In the genomic region with DNA sequence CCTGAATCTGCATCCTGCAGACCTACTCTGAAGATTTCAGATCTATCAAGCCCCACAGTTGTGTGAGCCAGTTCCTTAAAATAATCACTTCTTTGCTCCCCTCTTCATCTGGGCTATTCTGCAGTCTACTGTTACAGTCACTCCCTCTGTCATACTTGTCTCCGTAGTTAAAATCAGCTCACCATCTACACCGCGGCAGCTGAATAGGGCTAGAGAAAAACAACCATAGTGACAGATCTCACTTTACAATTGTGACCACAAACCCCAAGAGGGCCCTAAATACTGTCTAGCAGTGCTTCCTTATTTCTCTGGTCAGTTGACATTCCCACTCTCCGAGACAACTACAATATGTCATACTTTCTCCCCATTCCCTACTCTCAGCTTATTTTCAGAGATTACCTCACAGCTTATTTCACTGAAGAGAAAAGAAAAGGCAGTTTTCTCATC, we compare ENCODE assay signal across 1 cellular context.
TF ChIP-seq lines count a peak whose summit lies in the region.

No MANE protein-coding gene starts in this region.

TF ChIP-seq in K562, 482 proteins besides CTCF, POLR2A, EP300 and RAD21 (continued from another document and continues in another):
- TF ChIP-seq, protein P1, sequence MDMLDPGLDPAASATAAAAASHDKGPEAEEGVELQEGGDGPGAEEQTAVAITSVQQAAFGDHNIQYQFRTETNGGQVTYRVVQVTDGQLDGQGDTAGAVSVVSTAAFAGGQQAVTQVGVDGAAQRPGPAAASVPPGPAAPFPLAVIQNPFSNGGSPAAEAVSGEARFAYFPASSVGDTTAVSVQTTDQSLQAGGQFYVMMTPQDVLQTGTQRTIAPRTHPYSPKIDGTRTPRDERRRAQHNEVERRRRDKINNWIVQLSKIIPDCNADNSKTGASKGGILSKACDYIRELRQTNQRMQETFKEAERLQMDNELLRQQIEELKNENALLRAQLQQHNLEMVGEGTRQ (CRISPR knock-in tag; IDR thresholded peaks at IDR 0.05), result no peak
- TF ChIP-seq, protein P2, sequence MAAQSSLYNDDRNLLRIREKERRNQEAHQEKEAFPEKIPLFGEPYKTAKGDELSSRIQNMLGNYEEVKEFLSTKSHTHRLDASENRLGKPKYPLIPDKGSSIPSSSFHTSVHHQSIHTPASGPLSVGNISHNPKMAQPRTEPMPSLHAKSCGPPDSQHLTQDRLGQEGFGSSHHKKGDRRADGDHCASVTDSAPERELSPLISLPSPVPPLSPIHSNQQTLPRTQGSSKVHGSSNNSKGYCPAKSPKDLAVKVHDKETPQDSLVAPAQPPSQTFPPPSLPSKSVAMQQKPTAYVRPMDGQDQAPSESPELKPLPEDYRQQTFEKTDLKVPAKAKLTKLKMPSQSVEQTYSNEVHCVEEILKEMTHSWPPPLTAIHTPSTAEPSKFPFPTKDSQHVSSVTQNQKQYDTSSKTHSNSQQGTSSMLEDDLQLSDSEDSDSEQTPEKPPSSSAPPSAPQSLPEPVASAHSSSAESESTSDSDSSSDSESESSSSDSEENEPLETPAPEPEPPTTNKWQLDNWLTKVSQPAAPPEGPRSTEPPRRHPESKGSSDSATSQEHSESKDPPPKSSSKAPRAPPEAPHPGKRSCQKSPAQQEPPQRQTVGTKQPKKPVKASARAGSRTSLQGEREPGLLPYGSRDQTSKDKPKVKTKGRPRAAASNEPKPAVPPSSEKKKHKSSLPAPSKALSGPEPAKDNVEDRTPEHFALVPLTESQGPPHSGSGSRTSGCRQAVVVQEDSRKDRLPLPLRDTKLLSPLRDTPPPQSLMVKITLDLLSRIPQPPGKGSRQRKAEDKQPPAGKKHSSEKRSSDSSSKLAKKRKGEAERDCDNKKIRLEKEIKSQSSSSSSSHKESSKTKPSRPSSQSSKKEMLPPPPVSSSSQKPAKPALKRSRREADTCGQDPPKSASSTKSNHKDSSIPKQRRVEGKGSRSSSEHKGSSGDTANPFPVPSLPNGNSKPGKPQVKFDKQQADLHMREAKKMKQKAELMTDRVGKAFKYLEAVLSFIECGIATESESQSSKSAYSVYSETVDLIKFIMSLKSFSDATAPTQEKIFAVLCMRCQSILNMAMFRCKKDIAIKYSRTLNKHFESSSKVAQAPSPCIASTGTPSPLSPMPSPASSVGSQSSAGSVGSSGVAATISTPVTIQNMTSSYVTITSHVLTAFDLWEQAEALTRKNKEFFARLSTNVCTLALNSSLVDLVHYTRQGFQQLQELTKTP (IDR thresholded peaks at IDR 0.05; ENCODE audit: low read depth in 1 of 2, partially characterized antibody in 2 of 2), result peak in 1 of 2 experiments; percentile 19
- TF ChIP-seq DPF2 (IDR thresholded peaks at IDR 0.05), result no peak
- no peak for TF ChIP-seq SETDB1 (IDR thresholded peaks at IDR 0.05; ENCODE audit: low read length)
- no peak for TF ChIP-seq SMAD1 (IDR thresholded peaks at IDR 0.05; ENCODE audit: low read depth, low read length, partially characterized antibody)
- no peak for TF ChIP-seq ZNF24 (IDR thresholded peaks at IDR 0.05)
- no peak; a peak in 1 of 4 replicates for TF ChIP-seq NONO (IDR thresholded peaks at IDR 0.05; ENCODE audit: low read depth in 2 of 2, low read length in 1 of 2)
- TF ChIP-seq PHF8 (IDR thresholded peaks at IDR 0.05; ENCODE audit: borderline replicate concordance, low read length), result no peak
- TF ChIP-seq CSDE1 (IDR thresholded peaks at IDR 0.05), result no peak
- TF ChIP-seq, protein P3, sequence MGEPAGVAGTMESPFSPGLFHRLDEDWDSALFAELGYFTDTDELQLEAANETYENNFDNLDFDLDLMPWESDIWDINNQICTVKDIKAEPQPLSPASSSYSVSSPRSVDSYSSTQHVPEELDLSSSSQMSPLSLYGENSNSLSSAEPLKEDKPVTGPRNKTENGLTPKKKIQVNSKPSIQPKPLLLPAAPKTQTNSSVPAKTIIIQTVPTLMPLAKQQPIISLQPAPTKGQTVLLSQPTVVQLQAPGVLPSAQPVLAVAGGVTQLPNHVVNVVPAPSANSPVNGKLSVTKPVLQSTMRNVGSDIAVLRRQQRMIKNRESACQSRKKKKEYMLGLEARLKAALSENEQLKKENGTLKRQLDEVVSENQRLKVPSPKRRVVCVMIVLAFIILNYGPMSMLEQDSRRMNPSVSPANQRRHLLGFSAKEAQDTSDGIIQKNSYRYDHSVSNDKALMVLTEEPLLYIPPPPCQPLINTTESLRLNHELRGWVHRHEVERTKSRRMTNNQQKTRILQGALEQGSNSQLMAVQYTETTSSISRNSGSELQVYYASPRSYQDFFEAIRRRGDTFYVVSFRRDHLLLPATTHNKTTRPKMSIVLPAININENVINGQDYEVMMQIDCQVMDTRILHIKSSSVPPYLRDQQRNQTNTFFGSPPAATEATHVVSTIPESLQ (CRISPR knock-in tag; IDR thresholded peaks at IDR 0.05), result no peak
- no peak for TF ChIP-seq CBX1 (IDR thresholded peaks at IDR 0.05; ENCODE audit: low read depth)
- TF ChIP-seq KDM5B (IDR thresholded peaks at IDR 0.05; ENCODE audit: insufficient replicate concordance, low read depth, low read length), result no peak
- no peak for TF ChIP-seq HSF4 (CRISPR knock-in tag; IDR thresholded peaks at IDR 0.05; ENCODE audit: borderline replicate concordance)
- TF ChIP-seq ZNF41 (CRISPR knock-in tag; conservative IDR thresholded peaks at IDR 0.05), result no peak
- TF ChIP-seq NFYB (IDR thresholded peaks at IDR 0.05; ENCODE audit: extremely low read depth, insufficient read length), result no peak
- TF ChIP-seq, protein P4, sequence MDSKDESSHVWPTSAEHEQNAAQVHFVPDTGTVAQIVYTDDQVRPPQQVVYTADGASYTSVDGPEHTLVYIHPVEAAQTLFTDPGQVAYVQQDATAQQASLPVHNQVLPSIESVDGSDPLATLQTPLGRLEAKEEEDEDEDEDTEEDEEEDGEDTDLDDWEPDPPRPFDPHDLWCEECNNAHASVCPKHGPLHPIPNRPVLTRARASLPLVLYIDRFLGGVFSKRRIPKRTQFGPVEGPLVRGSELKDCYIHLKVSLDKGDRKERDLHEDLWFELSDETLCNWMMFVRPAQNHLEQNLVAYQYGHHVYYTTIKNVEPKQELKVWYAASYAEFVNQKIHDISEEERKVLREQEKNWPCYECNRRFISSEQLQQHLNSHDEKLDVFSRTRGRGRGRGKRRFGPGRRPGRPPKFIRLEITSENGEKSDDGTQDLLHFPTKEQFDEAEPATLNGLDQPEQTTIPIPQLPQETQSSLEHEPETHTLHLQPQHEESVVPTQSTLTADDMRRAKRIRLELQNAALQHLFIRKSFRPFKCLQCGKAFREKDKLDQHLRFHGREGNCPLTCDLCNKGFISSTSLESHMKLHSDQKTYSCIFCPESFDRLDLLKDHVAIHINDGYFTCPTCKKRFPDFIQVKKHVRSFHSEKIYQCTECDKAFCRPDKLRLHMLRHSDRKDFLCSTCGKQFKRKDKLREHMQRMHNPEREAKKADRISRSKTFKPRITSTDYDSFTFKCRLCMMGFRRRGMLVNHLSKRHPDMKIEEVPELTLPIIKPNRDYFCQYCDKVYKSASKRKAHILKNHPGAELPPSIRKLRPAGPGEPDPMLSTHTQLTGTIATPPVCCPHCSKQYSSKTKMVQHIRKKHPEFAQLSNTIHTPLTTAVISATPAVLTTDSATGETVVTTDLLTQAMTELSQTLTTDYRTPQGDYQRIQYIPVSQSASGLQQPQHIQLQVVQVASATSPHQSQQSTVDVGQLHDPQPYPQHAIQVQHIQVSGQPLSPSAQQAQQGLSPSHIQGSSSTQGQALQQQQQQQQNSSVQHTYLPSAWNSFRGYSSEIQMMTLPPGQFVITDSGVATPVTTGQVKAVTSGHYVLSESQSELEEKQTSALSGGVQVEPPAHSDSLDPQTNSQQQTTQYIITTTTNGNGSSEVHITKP (IDR thresholded peaks at IDR 0.05; ENCODE audit: partially characterized antibody), result peak; percentile 31
- TF ChIP-seq TEAD1 (CRISPR knock-in tag; IDR thresholded peaks at IDR 0.05), result 0 out of 4 replicates have a peak, but pooled peaks of 1 of the 2 experiments have one; percentile 40
- TF ChIP-seq, protein P5, sequence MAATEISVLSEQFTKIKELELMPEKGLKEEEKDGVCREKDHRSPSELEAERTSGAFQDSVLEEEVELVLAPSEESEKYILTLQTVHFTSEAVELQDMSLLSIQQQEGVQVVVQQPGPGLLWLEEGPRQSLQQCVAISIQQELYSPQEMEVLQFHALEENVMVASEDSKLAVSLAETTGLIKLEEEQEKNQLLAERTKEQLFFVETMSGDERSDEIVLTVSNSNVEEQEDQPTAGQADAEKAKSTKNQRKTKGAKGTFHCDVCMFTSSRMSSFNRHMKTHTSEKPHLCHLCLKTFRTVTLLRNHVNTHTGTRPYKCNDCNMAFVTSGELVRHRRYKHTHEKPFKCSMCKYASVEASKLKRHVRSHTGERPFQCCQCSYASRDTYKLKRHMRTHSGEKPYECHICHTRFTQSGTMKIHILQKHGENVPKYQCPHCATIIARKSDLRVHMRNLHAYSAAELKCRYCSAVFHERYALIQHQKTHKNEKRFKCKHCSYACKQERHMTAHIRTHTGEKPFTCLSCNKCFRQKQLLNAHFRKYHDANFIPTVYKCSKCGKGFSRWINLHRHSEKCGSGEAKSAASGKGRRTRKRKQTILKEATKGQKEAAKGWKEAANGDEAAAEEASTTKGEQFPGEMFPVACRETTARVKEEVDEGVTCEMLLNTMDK (IDR thresholded peaks at IDR 0.05; ENCODE audit: borderline replicate concordance, insufficient read depth, low read depth, low read length, poor library complexity, severe bottlenecking), result no peak
- TF ChIP-seq TSC22D4 (tag; IDR thresholded peaks at IDR 0.05), result no peak
- TF ChIP-seq, protein P6, sequence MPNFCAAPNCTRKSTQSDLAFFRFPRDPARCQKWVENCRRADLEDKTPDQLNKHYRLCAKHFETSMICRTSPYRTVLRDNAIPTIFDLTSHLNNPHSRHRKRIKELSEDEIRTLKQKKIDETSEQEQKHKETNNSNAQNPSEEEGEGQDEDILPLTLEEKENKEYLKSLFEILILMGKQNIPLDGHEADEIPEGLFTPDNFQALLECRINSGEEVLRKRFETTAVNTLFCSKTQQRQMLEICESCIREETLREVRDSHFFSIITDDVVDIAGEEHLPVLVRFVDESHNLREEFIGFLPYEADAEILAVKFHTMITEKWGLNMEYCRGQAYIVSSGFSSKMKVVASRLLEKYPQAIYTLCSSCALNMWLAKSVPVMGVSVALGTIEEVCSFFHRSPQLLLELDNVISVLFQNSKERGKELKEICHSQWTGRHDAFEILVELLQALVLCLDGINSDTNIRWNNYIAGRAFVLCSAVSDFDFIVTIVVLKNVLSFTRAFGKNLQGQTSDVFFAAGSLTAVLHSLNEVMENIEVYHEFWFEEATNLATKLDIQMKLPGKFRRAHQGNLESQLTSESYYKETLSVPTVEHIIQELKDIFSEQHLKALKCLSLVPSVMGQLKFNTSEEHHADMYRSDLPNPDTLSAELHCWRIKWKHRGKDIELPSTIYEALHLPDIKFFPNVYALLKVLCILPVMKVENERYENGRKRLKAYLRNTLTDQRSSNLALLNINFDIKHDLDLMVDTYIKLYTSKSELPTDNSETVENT (CRISPR knock-in tag; IDR thresholded peaks at IDR 0.05), result no peak
- no peak for TF ChIP-seq PTRF (tag; IDR thresholded peaks at IDR 0.05)
- no peak for TF ChIP-seq CCNT2 (IDR thresholded peaks at IDR 0.05; ENCODE audit: borderline replicate concordance, extremely low read depth, insufficient read length, low read depth, low read length)
- TF ChIP-seq, protein P7, sequence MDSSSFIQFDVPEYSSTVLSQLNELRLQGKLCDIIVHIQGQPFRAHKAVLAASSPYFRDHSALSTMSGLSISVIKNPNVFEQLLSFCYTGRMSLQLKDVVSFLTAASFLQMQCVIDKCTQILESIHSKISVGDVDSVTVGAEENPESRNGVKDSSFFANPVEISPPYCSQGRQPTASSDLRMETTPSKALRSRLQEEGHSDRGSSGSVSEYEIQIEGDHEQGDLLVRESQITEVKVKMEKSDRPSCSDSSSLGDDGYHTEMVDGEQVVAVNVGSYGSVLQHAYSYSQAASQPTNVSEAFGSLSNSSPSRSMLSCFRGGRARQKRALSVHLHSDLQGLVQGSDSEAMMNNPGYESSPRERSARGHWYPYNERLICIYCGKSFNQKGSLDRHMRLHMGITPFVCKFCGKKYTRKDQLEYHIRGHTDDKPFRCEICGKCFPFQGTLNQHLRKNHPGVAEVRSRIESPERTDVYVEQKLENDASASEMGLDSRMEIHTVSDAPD (CRISPR knock-in tag; IDR thresholded peaks at IDR 0.05), result no peak
- peak; percentile 83 for TF ChIP-seq MEIS2 (IDR thresholded peaks at IDR 0.05; ENCODE audit: partially characterized antibody)
- no peak for TF ChIP-seq RAD51 (IDR thresholded peaks at IDR 0.05; ENCODE audit: borderline replicate concordance, low read depth)
- TF ChIP-seq, protein P8, sequence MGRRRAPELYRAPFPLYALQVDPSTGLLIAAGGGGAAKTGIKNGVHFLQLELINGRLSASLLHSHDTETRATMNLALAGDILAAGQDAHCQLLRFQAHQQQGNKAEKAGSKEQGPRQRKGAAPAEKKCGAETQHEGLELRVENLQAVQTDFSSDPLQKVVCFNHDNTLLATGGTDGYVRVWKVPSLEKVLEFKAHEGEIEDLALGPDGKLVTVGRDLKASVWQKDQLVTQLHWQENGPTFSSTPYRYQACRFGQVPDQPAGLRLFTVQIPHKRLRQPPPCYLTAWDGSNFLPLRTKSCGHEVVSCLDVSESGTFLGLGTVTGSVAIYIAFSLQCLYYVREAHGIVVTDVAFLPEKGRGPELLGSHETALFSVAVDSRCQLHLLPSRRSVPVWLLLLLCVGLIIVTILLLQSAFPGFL (CRISPR knock-in tag; IDR thresholded peaks at IDR 0.05), result no peak
- TF ChIP-seq TRIM24 (IDR thresholded peaks at IDR 0.05), result no peak
- no peak for TF ChIP-seq CC2D1A (IDR thresholded peaks at IDR 0.05)
- TF ChIP-seq ZNF23 (CRISPR knock-in tag; IDR thresholded peaks at IDR 0.05), result no peak
- TF ChIP-seq, protein P9, sequence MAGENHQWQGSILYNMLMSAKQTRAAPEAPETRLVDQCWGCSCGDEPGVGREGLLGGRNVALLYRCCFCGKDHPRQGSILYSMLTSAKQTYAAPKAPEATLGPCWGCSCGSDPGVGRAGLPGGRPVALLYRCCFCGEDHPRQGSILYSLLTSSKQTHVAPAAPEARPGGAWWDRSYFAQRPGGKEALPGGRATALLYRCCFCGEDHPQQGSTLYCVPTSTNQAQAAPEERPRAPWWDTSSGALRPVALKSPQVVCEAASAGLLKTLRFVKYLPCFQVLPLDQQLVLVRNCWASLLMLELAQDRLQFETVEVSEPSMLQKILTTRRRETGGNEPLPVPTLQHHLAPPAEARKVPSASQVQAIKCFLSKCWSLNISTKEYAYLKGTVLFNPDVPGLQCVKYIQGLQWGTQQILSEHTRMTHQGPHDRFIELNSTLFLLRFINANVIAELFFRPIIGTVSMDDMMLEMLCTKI (IDR thresholded peaks at IDR 0.05; ENCODE audit: partially characterized antibody), result no peak
- TF ChIP-seq U2AF1 (optimal IDR thresholded peaks at IDR 0.05; ENCODE audit: low read depth, low read length), result no peak
- TF ChIP-seq KLF10 (CRISPR knock-in tag; IDR thresholded peaks at IDR 0.05), result no peak
